In genomic region chr3:100164730-100165129, GRCh38 we compare ENCODE assay signal across 19 cellular contexts.
"Had no signal": no experiment of that assay in that cellular context is flagged by ENCODE, and none has a peak within 500 bp of the region (broad histone marks: within the 10 kb centered on the region; RNA-seq: fewer than 3 reads in every experiment).

No MANE protein-coding gene starts in this region.

- H3K27ac ChIP-seq: body of pancreas, foreskin keratinocyte had no signal

- DNase-seq: activated CD4-positive, alpha-beta T cell treated with anti-CD3 and anti-CD28 coated beads for 4 hours; activated CD8-positive, alpha-beta memory T cell treated with anti-CD3 and anti-CD28 coated beads, Interleukin-2, amount 50 U/mL, for 4 hours; activated CD8-positive, alpha-beta T cell treated with anti-CD3 and anti-CD28 coated beads, Interleukin-2, amount 10 ng/mL, durations not matched to agents 7 days and 5 days; activated effector memory CD4-positive, alpha-beta T cell treated with anti-CD3 and anti-CD28 coated beads, Interleukin-2, amount 50 U/mL, for 16 hours; activated T-cell treated with anti-CD3 and anti-CD28 coated beads, Interleukin-2, amount 50 U/mL, for 48 hours; body of pancreas; effector CD8-positive, alpha-beta T cell; foreskin keratinocyte; head of caudate nucleus; left colon; midbrain; stimulated activated CD4-positive, alpha-beta T cell treated with anti-CD3 and anti-CD28 coated beads, Interleukin-12 subunit alpha, Interleukin-12 subunit beta, amount 100 ng/mL, for 4 hours; stimulated activated CD4-positive, alpha-beta T cell treated with anti-CD3 and anti-CD28 coated beads, Interleukin-2, amount 100 ng/mL, for 24 hours; T-helper 2 cell; trophoblast cell had no signal

- H3K27me3 ChIP-seq: body of pancreas, foreskin keratinocyte had no signal

- H3K27me3 Mint-ChIP-seq: activated naive CD4-positive, alpha-beta T cell treated with anti-CD3 and anti-CD28 coated beads, Interleukin-2, amount 50 U/mL, for 24 hours; central memory CD8-positive, alpha-beta T cell had no signal

- H3K4me1 Mint-ChIP-seq: central memory CD8-positive, alpha-beta T cell; neural crest cell had no signal

- H3K9me3 Mint-ChIP-seq: activated naive CD4-positive, alpha-beta T cell treated with anti-CD3 and anti-CD28 coated beads, Interleukin-2, amount 50 U/mL, for 24 hours; central memory CD8-positive, alpha-beta T cell; neural crest cell had no signal

- H3K4me3 ChIP-seq: body of pancreas, lung had no signal

- ATAC-seq: activated CD8-positive, alpha-beta T cell treated with anti-CD3 and anti-CD28 coated beads, Interleukin-2, amount 10 ng/mL, durations not matched to agents 7 days and 5 days; body of pancreas; foreskin keratinocyte; left colon had no signal

- H3K4me1 ChIP-seq: body of pancreas had no signal

- H3K9me3 ChIP-seq: body of pancreas had no signal

- H3K4me3 Mint-ChIP-seq: activated CD8-positive, alpha-beta T cell treated with anti-CD3 and anti-CD28 coated beads, Interleukin-2, amount 10 ng/mL, durations not matched to agents 7 days and 5 days; activated naive CD4-positive, alpha-beta T cell treated with anti-CD3 and anti-CD28 coated beads, Interleukin-2, amount 50 U/mL, for 24 hours; central memory CD8-positive, alpha-beta T cell; neural crest cell had no signal
